8 cellular contexts compared by ENCODE assay signal in the genomic region with DNA sequence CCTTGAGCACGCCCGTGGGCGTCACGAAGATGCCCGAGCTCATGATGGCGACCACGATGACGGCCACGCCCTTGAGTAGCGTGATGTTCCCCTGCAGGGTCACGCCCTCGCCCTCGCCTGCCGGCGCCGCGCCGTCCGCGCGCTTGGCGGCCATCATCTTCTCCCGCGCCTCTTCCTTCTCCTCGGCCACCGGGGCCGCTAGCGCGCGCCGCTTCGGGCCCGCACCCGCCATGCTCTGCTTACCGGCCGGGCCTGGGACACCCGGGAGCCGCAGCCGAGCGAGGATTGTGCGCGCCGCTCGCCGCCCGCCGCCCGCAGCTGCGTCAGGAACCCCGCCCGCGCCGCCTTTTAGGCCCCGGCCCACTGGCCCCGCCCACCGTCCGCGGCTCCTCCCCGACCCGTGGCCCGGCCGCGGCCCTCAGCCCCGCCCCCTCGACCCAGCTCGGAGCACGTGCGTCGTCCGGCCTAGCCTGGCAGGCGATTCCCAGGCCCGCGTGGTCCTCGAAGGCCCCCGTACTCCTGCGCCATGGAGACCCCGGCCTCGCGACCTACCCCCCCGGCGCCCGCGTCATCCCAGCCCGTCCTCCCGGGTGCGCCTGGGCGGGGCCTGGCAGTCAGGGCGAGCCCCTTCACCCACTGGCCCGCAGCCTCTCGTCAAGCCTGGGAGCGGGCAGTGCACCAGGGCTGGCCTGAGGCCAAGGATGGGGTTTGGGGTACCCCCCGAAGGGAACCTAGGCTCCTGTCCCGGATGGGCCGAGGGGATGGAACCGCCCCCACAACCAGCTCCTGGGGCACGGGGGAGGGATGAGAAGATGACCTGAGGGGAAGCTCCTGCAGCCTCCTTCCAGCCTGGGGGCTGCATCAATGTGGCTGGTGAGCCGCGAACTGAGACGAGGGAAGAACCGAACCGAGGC.
DNase-seq lines count a peak whose midpoint lies in the region; ATAC-seq, FAIRE-seq and TF ChIP-seq lines count a peak whose summit lies in the region.
"Not testable (repeated sequence)": the region's sequence is repeated elsewhere in the genome, so short reads cannot be mapped to it uniquely, and the experiment has no call there.

No MANE protein-coding gene starts in this region.

- H3K36me3 ChIP-seq in bronchial epithelial cell (ENCODE audit: control insufficient read depth, insufficient read depth, low read length) = not testable (repeated sequence)

- H3K4me3 Mint-ChIP-seq in WTC11 = peak overlapping the region; percentile 90
- peak overlapping the region; percentile 93 to 98 (median 94) for H3K4me3 Mint-ChIP-seq in immature natural killer cell

- peak; percentile 89 for DNase-seq in AG08395 (ENCODE audit: low spot score)
- DNase-seq in NCI-H2227 (lab: John Stamatoyannopoulos, UW; ENCODE audit: unreplicated experiment) = peak; percentile 95
- peak; percentile 97 for DNase-seq in WTC11 (ENCODE audit: low spot score)
- peak; percentile 63 for DNase-seq in bronchial epithelial cell (ENCODE audit: low read depth)
- peak; percentile 99 to 100 (median 99) for DNase-seq in immature natural killer cell
- peak; percentile 76 for DNase-seq in smooth muscle cell of the brain vasculature (ENCODE audit: low read depth, low spot score)

- not testable (repeated sequence) for H3K27me3 ChIP-seq in bronchial epithelial cell (ENCODE audit: control insufficient read depth, insufficient read depth, low read length)

- H3K36me3 Mint-ChIP-seq in WTC11, immature natural killer cell: not testable (repeated sequence)

- not testable (repeated sequence) for TF ChIP-seq CTCF in WTC11 (IDR thresholded peaks at IDR 0.05); bronchial epithelial cell (IDR thresholded peaks at IDR 0.05; ENCODE audit: insufficient read depth, low read length, severe bottlenecking)

- POLR2A ChIA-PET in WTC11 (lab: Charles Lee) = not testable (repeated sequence)

- FAIRE-seq in bronchial epithelial cell (lab: Jason Lieb, UNC) = not testable (repeated sequence)

- peaks cover 14% of the 10 kb centered on the region for H3K4me1 Mint-ChIP-seq in WTC11
- H3K4me1 Mint-ChIP-seq in immature natural killer cell = peaks cover 24 to 26% of the 10 kb centered on the region in 2 donors

- H3K27me3 Mint-ChIP-seq in WTC11 (ENCODE audit: low read depth) = not testable (repeated sequence)
- peaks cover 5 to 21% (median 16%) of the 10 kb centered on the region in 3 donors for H3K27me3 Mint-ChIP-seq in immature natural killer cell (ENCODE audit: low read depth in 3 of 3)

- not testable (repeated sequence) for H3K9me3 Mint-ChIP-seq in WTC11, immature natural killer cell

- CTCF ChIA-PET in WTC11 (lab: Charles Lee) = not testable (repeated sequence)

- peak; percentile 69 for ATAC-seq in GM18909 (IDR thresholded peaks at IDR 0.05; ENCODE audit: poor library complexity, unreplicated experiment)
- peak; percentile 56 for ATAC-seq in HG03139 (IDR thresholded peaks at IDR 0.05; ENCODE audit: unreplicated experiment)
- ATAC-seq in WTC11 = peak; percentile 77

- H3K27ac Mint-ChIP-seq in WTC11 = not testable (repeated sequence)
- peak overlapping the region; percentile 92 to 98 (median 97) for H3K27ac Mint-ChIP-seq in immature natural killer cell

- H3K4me3 ChIP-seq in bronchial epithelial cell (ENCODE audit: low read depth, low read length) = peak overlapping the region; percentile 86

TF ChIP-seq in WTC11, 78 proteins besides CTCF, POLR2A, EP300 and RAD21:
- TF ChIP-seq SMAD3 (CRISPR knock-in tag; IDR thresholded peaks at IDR 0.05; ENCODE audit: borderline replicate concordance) = 0 out of 2 replicates have a peak, but pooled peaks have one; percentile 7
- peak; percentile 51; the same call in 1 of the 2 replicates for TF ChIP-seq CREM (CRISPR knock-in tag; IDR thresholded peaks at IDR 0.05)
- TF ChIP-seq ZNF232 (CRISPR knock-in tag; IDR thresholded peaks at IDR 0.05) = peak; percentile 94; the same call in 1 of the 2 replicates
- TF ChIP-seq, protein P1, sequence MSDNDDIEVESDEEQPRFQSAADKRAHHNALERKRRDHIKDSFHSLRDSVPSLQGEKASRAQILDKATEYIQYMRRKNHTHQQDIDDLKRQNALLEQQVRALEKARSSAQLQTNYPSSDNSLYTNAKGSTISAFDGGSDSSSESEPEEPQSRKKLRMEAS (CRISPR knock-in tag; IDR thresholded peaks at IDR 0.05) = peak; percentile 91; the same call in 1 of the 2 replicates
- peak; percentile 54; the same call in 1 of the 2 replicates for TF ChIP-seq TEAD1 (CRISPR knock-in tag; IDR thresholded peaks at IDR 0.05)
- TF ChIP-seq, protein P2, sequence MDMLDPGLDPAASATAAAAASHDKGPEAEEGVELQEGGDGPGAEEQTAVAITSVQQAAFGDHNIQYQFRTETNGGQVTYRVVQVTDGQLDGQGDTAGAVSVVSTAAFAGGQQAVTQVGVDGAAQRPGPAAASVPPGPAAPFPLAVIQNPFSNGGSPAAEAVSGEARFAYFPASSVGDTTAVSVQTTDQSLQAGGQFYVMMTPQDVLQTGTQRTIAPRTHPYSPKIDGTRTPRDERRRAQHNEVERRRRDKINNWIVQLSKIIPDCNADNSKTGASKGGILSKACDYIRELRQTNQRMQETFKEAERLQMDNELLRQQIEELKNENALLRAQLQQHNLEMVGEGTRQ (CRISPR knock-in tag; IDR thresholded peaks at IDR 0.05) = peak; percentile 81
- TF ChIP-seq ETV6 (CRISPR knock-in tag; IDR thresholded peaks at IDR 0.05) = 0 out of 2 replicates have a peak, but pooled peaks have one; percentile 46
- TF ChIP-seq, protein P3, sequence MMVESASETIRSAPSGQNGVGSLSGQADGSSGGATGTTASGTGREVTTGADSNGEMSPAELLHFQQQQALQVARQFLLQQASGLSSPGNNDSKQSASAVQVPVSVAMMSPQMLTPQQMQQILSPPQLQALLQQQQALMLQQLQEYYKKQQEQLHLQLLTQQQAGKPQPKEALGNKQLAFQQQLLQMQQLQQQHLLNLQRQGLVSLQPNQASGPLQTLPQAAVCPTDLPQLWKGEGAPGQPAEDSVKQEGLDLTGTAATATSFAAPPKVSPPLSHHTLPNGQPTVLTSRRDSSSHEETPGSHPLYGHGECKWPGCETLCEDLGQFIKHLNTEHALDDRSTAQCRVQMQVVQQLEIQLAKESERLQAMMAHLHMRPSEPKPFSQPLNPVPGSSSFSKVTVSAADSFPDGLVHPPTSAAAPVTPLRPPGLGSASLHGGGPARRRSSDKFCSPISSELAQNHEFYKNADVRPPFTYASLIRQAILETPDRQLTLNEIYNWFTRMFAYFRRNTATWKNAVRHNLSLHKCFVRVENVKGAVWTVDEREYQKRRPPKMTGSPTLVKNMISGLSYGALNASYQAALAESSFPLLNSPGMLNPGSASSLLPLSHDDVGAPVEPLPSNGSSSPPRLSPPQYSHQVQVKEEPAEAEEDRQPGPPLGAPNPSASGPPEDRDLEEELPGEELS (CRISPR knock-in tag; IDR thresholded peaks at IDR 0.05) = 0 out of 2 replicates have a peak, but pooled peaks have one; percentile 9
- TF ChIP-seq, protein P4, sequence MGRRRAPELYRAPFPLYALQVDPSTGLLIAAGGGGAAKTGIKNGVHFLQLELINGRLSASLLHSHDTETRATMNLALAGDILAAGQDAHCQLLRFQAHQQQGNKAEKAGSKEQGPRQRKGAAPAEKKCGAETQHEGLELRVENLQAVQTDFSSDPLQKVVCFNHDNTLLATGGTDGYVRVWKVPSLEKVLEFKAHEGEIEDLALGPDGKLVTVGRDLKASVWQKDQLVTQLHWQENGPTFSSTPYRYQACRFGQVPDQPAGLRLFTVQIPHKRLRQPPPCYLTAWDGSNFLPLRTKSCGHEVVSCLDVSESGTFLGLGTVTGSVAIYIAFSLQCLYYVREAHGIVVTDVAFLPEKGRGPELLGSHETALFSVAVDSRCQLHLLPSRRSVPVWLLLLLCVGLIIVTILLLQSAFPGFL (CRISPR knock-in tag; IDR thresholded peaks at IDR 0.05; ENCODE audit: borderline replicate concordance) = peak; percentile 86; the same call in 1 of the 2 replicates
- TF ChIP-seq, protein P5, sequence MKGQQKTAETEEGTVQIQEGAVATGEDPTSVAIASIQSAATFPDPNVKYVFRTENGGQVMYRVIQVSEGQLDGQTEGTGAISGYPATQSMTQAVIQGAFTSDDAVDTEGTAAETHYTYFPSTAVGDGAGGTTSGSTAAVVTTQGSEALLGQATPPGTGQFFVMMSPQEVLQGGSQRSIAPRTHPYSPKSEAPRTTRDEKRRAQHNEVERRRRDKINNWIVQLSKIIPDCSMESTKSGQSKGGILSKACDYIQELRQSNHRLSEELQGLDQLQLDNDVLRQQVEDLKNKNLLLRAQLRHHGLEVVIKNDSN (CRISPR knock-in tag; IDR thresholded peaks at IDR 0.05) = 0 out of 2 replicates have a peak, but pooled peaks have one; percentile 20
- peak; percentile 93 for TF ChIP-seq GABPB1 (CRISPR knock-in tag; IDR thresholded peaks at IDR 0.05)
- TF ChIP-seq SP1 (CRISPR knock-in tag; conservative IDR thresholded peaks at IDR 0.05) = peak; percentile 81

Comparison
In these comparisons a context has a peak if more than half of its experiments do, and no peak if none do; other contexts are left out.
1. Peak in every context shown above with its lines: DNase-seq, ATAC-seq and H3K4me3 ChIP-seq.